In the genomic region with DNA sequence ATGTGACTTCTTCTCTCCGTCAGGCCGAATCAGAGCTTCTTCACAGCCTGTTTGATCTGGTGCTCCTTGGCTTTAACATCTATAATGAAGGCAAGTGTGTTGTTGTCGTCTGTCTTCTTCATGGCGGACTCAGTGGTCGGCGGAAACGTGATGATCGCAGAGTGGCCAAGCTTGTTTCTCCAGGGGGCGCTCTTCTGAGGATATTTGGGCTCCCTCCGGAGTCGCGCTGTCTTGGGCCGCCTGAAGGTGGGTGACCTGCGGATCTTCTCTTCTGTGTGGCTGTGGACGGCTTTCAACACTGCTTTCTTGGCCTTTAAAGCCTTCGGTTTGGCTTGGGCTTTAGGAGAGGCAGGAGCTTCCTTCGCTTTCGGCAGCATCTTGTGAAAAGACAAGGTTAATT, we compare ENCODE assay signal across 2 cellular contexts.
TF ChIP-seq lines count a peak whose summit lies in the region.

No MANE protein-coding gene starts in this region.

TF ChIP-seq in A549, 52 proteins besides CTCF, POLR2A, EP300 and RAD21:
- no peak for TF ChIP-seq ZC3H11A (IDR thresholded peaks at IDR 0.05)
- TF ChIP-seq E2F6 (IDR thresholded peaks at IDR 0.05; ENCODE audit: borderline replicate concordance, low read depth), result no peak
- no peak for TF ChIP-seq CBX8 (IDR thresholded peaks at IDR 0.05)
- TF ChIP-seq KDM1A (IDR thresholded peaks at IDR 0.05; ENCODE audit: low read depth), result no peak
- TF ChIP-seq SREBF2 (IDR thresholded peaks at IDR 0.05), result no peak
- TF ChIP-seq HOXB5 (CRISPR knock-in tag; IDR thresholded peaks at IDR 0.05), result no peak
- TF ChIP-seq, protein P1, sequence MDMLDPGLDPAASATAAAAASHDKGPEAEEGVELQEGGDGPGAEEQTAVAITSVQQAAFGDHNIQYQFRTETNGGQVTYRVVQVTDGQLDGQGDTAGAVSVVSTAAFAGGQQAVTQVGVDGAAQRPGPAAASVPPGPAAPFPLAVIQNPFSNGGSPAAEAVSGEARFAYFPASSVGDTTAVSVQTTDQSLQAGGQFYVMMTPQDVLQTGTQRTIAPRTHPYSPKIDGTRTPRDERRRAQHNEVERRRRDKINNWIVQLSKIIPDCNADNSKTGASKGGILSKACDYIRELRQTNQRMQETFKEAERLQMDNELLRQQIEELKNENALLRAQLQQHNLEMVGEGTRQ (IDR thresholded peaks at IDR 0.05), result no peak
- TF ChIP-seq JUNB (IDR thresholded peaks at IDR 0.05), result no peak
- no peak for TF ChIP-seq HMGXB4 (CRISPR knock-in tag; IDR thresholded peaks at IDR 0.05; ENCODE audit: borderline replicate concordance)
- no peak for TF ChIP-seq RFX5 (IDR thresholded peaks at IDR 0.05)
- no peak for TF ChIP-seq RARB (CRISPR knock-in tag; IDR thresholded peaks at IDR 0.05)
- TF ChIP-seq, protein P2, sequence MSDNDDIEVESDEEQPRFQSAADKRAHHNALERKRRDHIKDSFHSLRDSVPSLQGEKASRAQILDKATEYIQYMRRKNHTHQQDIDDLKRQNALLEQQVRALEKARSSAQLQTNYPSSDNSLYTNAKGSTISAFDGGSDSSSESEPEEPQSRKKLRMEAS (IDR thresholded peaks at IDR 0.05), result no peak
- no peak for TF ChIP-seq PHF8 (IDR thresholded peaks at IDR 0.05; ENCODE audit: borderline replicate concordance, low read depth)
- no peak for TF ChIP-seq HOXB13 (CRISPR knock-in tag; IDR thresholded peaks at IDR 0.05; ENCODE audit: low read depth)
- TF ChIP-seq CEBPB (IDR thresholded peaks at IDR 0.05), result no peak
- TF ChIP-seq BCL3 (IDR thresholded peaks at IDR 0.05), result no peak
- TF ChIP-seq NPAS2 (CRISPR knock-in tag; IDR thresholded peaks at IDR 0.05; ENCODE audit: borderline replicate concordance), result no peak
- no peak for TF ChIP-seq ESRRA (IDR thresholded peaks at IDR 0.05; ENCODE audit: borderline replicate concordance, low read length)

TF ChIP-seq in GM23338, 12 proteins besides CTCF, POLR2A, EP300 and RAD21:
- TF ChIP-seq, protein P3, sequence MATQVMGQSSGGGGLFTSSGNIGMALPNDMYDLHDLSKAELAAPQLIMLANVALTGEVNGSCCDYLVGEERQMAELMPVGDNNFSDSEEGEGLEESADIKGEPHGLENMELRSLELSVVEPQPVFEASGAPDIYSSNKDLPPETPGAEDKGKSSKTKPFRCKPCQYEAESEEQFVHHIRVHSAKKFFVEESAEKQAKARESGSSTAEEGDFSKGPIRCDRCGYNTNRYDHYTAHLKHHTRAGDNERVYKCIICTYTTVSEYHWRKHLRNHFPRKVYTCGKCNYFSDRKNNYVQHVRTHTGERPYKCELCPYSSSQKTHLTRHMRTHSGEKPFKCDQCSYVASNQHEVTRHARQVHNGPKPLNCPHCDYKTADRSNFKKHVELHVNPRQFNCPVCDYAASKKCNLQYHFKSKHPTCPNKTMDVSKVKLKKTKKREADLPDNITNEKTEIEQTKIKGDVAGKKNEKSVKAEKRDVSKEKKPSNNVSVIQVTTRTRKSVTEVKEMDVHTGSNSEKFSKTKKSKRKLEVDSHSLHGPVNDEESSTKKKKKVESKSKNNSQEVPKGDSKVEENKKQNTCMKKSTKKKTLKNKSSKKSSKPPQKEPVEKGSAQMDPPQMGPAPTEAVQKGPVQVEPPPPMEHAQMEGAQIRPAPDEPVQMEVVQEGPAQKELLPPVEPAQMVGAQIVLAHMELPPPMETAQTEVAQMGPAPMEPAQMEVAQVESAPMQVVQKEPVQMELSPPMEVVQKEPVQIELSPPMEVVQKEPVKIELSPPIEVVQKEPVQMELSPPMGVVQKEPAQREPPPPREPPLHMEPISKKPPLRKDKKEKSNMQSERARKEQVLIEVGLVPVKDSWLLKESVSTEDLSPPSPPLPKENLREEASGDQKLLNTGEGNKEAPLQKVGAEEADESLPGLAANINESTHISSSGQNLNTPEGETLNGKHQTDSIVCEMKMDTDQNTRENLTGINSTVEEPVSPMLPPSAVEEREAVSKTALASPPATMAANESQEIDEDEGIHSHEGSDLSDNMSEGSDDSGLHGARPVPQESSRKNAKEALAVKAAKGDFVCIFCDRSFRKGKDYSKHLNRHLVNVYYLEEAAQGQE (IDR thresholded peaks at IDR 0.05; ENCODE audit: unreplicated experiment), result no peak
- no peak for TF ChIP-seq STAT1 (IDR thresholded peaks at IDR 0.05; ENCODE audit: unreplicated experiment)
- no peak for TF ChIP-seq CREB1 (CRISPR knock-in tag; IDR thresholded peaks at IDR 0.05; ENCODE audit: low read depth)
- no peak for TF ChIP-seq JUNB (IDR thresholded peaks at IDR 0.05; ENCODE audit: unreplicated experiment)
- no peak for TF ChIP-seq EZH2phosphoT487 (IDR thresholded peaks at IDR 0.05; ENCODE audit: unreplicated experiment)
- no peak for TF ChIP-seq ETS1 (IDR thresholded peaks at IDR 0.05)
- no peak for TF ChIP-seq POLR2AphosphoS5 (IDR thresholded peaks at IDR 0.05; ENCODE audit: low read depth)
- no peak for TF ChIP-seq ZNF331 (CRISPR knock-in tag; IDR thresholded peaks at IDR 0.05; ENCODE audit: low read depth)
- no peak for TF ChIP-seq NANOG (IDR thresholded peaks at IDR 0.05; ENCODE audit: borderline replicate concordance)
- no peak for TF ChIP-seq EZH2 (IDR thresholded peaks at IDR 0.05; ENCODE audit: low read depth, unreplicated experiment)
- TF ChIP-seq ZNF114 (CRISPR knock-in tag; IDR thresholded peaks at IDR 0.05), result no peak
- TF ChIP-seq, protein P4, sequence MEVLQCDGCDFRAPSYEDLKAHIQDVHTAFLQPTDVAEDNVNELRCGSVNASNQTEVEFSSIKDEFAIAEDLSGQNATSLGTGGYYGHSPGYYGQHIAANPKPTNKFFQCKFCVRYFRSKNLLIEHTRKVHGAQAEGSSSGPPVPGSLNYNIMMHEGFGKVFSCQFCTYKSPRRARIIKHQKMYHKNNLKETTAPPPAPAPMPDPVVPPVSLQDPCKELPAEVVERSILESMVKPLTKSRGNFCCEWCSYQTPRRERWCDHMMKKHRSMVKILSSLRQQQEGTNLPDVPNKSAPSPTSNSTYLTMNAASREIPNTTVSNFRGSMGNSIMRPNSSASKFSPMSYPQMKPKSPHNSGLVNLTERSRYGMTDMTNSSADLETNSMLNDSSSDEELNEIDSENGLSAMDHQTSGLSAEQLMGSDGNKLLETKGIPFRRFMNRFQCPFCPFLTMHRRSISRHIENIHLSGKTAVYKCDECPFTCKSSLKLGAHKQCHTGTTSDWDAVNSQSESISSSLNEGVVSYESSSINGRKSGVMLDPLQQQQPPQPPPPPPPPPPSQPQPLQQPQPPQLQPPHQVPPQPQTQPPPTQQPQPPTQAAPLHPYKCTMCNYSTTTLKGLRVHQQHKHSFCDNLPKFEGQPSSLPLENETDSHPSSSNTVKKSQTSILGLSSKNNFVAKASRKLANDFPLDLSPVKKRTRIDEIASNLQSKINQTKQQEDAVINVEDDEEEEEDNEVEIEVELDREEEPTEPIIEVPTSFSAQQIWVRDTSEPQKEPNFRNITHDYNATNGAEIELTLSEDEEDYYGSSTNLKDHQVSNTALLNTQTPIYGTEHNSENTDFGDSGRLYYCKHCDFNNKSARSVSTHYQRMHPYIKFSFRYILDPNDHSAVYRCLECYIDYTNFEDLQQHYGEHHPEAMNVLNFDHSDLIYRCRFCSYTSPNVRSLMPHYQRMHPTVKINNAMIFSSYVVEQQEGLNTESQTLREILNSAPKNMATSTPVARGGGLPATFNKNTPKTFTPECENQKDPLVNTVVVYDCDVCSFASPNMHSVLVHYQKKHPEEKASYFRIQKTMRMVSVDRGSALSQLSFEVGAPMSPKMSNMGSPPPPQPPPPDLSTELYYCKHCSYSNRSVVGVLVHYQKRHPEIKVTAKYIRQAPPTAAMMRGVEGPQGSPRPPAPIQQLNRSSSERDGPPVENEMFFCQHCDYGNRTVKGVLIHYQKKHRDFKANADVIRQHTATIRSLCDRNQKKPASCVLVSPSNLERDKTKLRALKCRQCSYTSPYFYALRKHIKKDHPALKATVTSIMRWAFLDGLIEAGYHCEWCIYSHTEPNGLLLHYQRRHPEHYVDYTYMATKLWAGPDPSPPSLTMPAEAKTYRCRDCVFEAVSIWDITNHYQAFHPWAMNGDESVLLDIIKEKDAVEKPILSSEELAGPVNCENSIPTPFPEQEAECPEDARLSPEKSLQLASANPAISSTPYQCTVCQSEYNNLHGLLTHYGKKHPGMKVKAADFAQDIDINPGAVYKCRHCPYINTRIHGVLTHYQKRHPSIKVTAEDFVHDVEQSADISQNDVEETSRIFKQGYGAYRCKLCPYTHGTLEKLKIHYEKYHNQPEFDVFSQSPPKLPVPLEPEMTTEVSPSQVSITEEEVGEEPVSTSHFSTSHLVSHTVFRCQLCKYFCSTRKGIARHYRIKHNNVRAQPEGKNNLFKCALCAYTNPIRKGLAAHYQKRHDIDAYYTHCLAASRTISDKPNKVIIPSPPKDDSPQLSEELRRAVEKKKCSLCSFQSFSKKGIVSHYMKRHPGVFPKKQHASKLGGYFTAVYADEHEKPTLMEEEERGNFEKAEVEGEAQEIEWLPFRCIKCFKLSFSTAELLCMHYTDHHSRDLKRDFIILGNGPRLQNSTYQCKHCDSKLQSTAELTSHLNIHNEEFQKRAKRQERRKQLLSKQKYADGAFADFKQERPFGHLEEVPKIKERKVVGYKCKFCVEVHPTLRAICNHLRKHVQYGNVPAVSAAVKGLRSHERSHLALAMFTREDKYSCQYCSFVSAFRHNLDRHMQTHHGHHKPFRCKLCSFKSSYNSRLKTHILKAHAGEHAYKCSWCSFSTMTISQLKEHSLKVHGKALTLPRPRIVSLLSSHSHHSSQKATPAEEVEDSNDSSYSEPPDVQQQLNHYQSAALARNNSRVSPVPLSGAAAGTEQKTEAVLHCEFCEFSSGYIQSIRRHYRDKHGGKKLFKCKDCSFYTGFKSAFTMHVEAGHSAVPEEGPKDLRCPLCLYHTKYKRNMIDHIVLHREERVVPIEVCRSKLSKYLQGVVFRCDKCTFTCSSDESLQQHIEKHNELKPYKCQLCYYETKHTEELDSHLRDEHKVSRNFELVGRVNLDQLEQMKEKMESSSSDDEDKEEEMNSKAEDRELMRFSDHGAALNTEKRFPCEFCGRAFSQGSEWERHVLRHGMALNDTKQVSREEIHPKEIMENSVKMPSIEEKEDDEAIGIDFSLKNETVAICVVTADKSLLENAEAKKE (CRISPR knock-in tag; IDR thresholded peaks at IDR 0.05), result no peak
